Comparison of ENCODE assay signal across 23 cellular contexts in the genomic region with DNA sequence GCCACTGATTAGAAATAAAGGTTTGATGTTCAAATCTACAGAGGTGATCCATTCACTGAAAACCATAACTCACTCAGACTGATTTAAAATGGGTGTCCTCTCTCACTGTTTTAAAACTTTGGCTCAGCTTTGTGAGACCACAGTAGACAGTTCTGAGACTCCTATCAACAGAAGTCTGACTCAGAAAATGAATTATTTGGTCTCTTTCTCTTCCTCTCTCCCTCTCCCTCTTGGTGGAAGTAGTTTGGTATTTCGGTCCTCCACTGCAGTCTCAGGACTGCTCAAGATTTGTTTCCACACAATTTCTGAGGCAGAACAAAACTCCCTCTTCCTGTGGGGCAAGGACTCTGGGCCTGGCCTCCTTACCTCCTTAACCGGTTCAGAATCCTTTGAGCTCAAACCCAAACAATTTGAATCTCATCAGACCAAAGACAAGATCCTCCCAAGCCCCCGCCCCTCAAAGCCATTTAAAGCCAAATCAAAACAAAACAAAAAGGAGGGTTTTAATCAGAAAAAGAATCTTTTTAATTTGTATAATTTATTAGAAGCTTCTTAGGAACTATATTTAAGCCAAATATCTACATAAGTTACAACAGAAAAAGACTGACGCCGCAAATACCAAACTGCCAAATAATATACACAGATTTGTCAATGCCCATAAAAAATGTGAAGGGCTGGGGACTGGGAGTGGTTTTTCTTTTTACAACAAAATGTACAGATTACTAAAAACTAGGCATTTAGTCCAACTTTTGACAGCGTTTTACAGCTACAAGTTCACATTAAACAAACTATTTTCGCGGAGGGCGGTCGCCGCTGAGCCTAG. TPM values are rescaled to one million over a fixed set of nuclear protein-coding genes. Genes with fewer than 3 reads are reported as not detected.
DNase-seq lines count a peak whose midpoint lies in the region; ATAC-seq and TF ChIP-seq lines count a peak whose summit lies in the region.
"Had no signal": no experiment of that assay in that cellular context is flagged by ENCODE, and none has a peak within 500 bp of the region (broad histone marks: within the 10 kb centered on the region; RNA-seq: fewer than 3 reads in every experiment).

No MANE protein-coding gene starts in this region.

- no peaks in the 10 kb centered on the region for H3K9me2 ChIP-seq in Loucy (replicated peaks; ENCODE audit: low read depth, low read length)

- H3K27me3 Mint-ChIP-seq in stimulated activated naive CD8-positive, alpha-beta T cell treated with anti-CD3 and anti-CD28 coated beads, Interleukin-15, amount 100 ng/mL, for 72 hours: peaks cover 96% of the 10 kb centered on the region
- peaks cover 79% of the 10 kb centered on the region for H3K27me3 Mint-ChIP-seq in neural progenitor cell (ENCODE audit: insufficient read depth, low read depth)

- no peak overlapping the region for H3K4me3 ChIP-seq in Loucy (ENCODE audit: low read length, poor library complexity, severe bottlenecking)
- no peak overlapping the region for H3K4me3 ChIP-seq in neural progenitor cell
- H3K4me3 ChIP-seq: ascending aorta, pancreas, right lobe of liver, testis had no signal

- no peak overlapping the region for H3K27ac ChIP-seq in neural progenitor cell
- H3K27ac ChIP-seq: ascending aorta, pancreas, right lobe of liver, testis had no signal

- H3K9ac ChIP-seq in Loucy (ENCODE audit: low read depth, low read length, poor library complexity, severe bottlenecking) (no peak overlapping the region), neural progenitor cell (no peak overlapping the region)

- peak; percentile 18 for ATAC-seq in stimulated activated naive CD8-positive, alpha-beta T cell treated with anti-CD3 and anti-CD28 coated beads, Interleukin-15, amount 100 ng/mL, for 72 hours
- ATAC-seq in stimulated activated naive CD8-positive, alpha-beta T cell treated with anti-CD3 and anti-CD28 coated beads, Interleukin-15, Interleukin-2, amounts not matched to agents 100 U/mL and 50 U/mL, for 24 hours: no peak
- ATAC-seq: naive thymus-derived CD8-positive, alpha-beta T cell; pancreas; right lobe of liver had no signal

- H3K27me3 ChIP-seq in Loucy (ENCODE audit: insufficient read depth, low read length, poor library complexity, severe bottlenecking) (no peaks in the 10 kb centered on the region), neural progenitor cell (peaks cover 100% of the 10 kb centered on the region)

- DNase-seq in stimulated activated naive CD8-positive, alpha-beta T cell treated with anti-CD3 and anti-CD28 coated beads, Interleukin-15, amount 100 ng/mL, for 72 hours: no peak
- DNase-seq in stimulated activated naive CD8-positive, alpha-beta T cell treated with anti-CD3 and anti-CD28 coated beads, Interleukin-15, Interleukin-2, amounts not matched to agents 100 U/mL and 50 U/mL, for 24 hours: no peak
- peak; percentile 15 for DNase-seq in left kidney (ENCODE audit: low read depth, low spot score)
- no peak for DNase-seq in neural progenitor cell (ENCODE audit: low spot score)
- no peak for DNase-seq in nucleus accumbens (lab: John Stamatoyannopoulos, UW)
- DNase-seq in stimulated activated CD4-positive, alpha-beta T cell treated with anti-CD3 and anti-CD28 coated beads, Interleukin-1b, Interleukin-23, amount 100 ng/mL, for 48 hours: no peak
- DNase-seq: activated CD4-positive, alpha-beta memory T cell treated with anti-CD3 and anti-CD28 coated beads for 36 hours; activated CD4-positive, CD25-positive, alpha-beta regulatory T cell; activated naive CD4-positive, alpha-beta T cell treated with anti-CD3 and anti-CD28 coated beads, Interleukin-2, amount 50 U/mL, for 16 hours; HFFc6; IMR-90; naive thymus-derived CD8-positive, alpha-beta T cell; NCI-H1694; NCI-H446 treated with DMSO at 0.1 percent for 48 hours; pancreas; right lobe of liver; RPMI8226; T1000; testis had no signal

- no peak for TF ChIP-seq CTCF in Loucy (conservative IDR thresholded peaks at IDR 0.05; ENCODE audit: low read length)
- TF ChIP-seq CTCF in neural progenitor cell (IDR thresholded peaks at IDR 0.05): no peak

- H3K27ac Mint-ChIP-seq in stimulated activated naive CD8-positive, alpha-beta T cell treated with anti-CD3 and anti-CD28 coated beads, Interleukin-15, amount 100 ng/mL, for 72 hours: no peak overlapping the region
- no peak overlapping the region for H3K27ac Mint-ChIP-seq in neural progenitor cell
- H3K27ac Mint-ChIP-seq: activated CD4-positive, alpha-beta memory T cell treated with anti-CD3 and anti-CD28 coated beads for 36 hours; HFFc6; naive thymus-derived CD8-positive, alpha-beta T cell had no signal

- H3K36me3 ChIP-seq in Loucy (ENCODE audit: insufficient read depth, low read length) (no peaks in the 10 kb centered on the region), neural progenitor cell (no peaks in the 10 kb centered on the region)
- H3K36me3 ChIP-seq: ascending aorta, pancreas, right lobe of liver had no signal

- no peak overlapping the region for H3K4me3 Mint-ChIP-seq in stimulated activated naive CD8-positive, alpha-beta T cell treated with anti-CD3 and anti-CD28 coated beads, Interleukin-15, amount 100 ng/mL, for 72 hours
- no peak overlapping the region for H3K4me3 Mint-ChIP-seq in neural progenitor cell
- H3K4me3 Mint-ChIP-seq: activated CD4-positive, alpha-beta memory T cell treated with anti-CD3 and anti-CD28 coated beads for 36 hours; HFFc6 had no signal

- H3K9me3 Mint-ChIP-seq in stimulated activated naive CD8-positive, alpha-beta T cell treated with anti-CD3 and anti-CD28 coated beads, Interleukin-15, amount 100 ng/mL, for 72 hours: no peaks in the 10 kb centered on the region
- peaks cover 4% of the 10 kb centered on the region for H3K9me3 Mint-ChIP-seq in neural progenitor cell
- H3K9me3 Mint-ChIP-seq: activated CD4-positive, alpha-beta memory T cell treated with anti-CD3 and anti-CD28 coated beads for 36 hours; HFFc6 had no signal

- peaks cover 36% of the 10 kb centered on the region for H3K4me1 Mint-ChIP-seq in stimulated activated naive CD8-positive, alpha-beta T cell treated with anti-CD3 and anti-CD28 coated beads, Interleukin-15, amount 100 ng/mL, for 72 hours
- peaks cover 7% of the 10 kb centered on the region for H3K4me1 Mint-ChIP-seq in neural progenitor cell

- H3K4me2 ChIP-seq in Loucy (ENCODE audit: low read depth, low read length, poor library complexity, severe bottlenecking): no peak overlapping the region
- no peak overlapping the region for H3K4me2 ChIP-seq in neural progenitor cell

- no peaks in the 10 kb centered on the region for H4K20me1 ChIP-seq in Loucy (ENCODE audit: insufficient read depth, low read length, poor library complexity, severe bottlenecking)
- H4K20me1 ChIP-seq in neural progenitor cell (ENCODE audit: low read depth): peaks cover 98% of the 10 kb centered on the region

- H3K79me2 ChIP-seq in Loucy (ENCODE audit: insufficient read depth, low read length) (no peaks in the 10 kb centered on the region), neural progenitor cell (ENCODE audit: low read depth) (no peaks in the 10 kb centered on the region)

- H2AFZ ChIP-seq in Loucy (ENCODE audit: low read length): 0 out of 2 replicates have a peak overlapping the region, but pooled peaks have one; percentile 51
- no peak overlapping the region for H2AFZ ChIP-seq in neural progenitor cell (replicated peaks)

- H3K9me3 ChIP-seq in Loucy (ENCODE audit: insufficient read depth, low read depth, low read length) (no peaks in the 10 kb centered on the region), neural progenitor cell (ENCODE audit: low read depth) (no peaks in the 10 kb centered on the region)
- H3K9me3 ChIP-seq: ascending aorta, pancreas, right lobe of liver, testis had no signal

- no peaks in the 10 kb centered on the region for H3K36me3 Mint-ChIP-seq in neural progenitor cell
- H3K36me3 Mint-ChIP-seq: activated CD4-positive, alpha-beta memory T cell treated with anti-CD3 and anti-CD28 coated beads for 36 hours; naive thymus-derived CD8-positive, alpha-beta T cell had no signal

- H3F3A ChIP-seq in Loucy (ENCODE audit: low read depth): no peaks in the 10 kb centered on the region
- peaks cover 42% of the 10 kb centered on the region for H3F3A ChIP-seq in neural progenitor cell (ENCODE audit: low read depth)

- H3K4me1 ChIP-seq in Loucy (ENCODE audit: insufficient read depth, low read length, poor library complexity, severe bottlenecking) (no peaks in the 10 kb centered on the region), neural progenitor cell (peaks cover 23% of the 10 kb centered on the region)

RNA-seq across cellular contexts. Expression of a gene that starts 3.9 kb away (rescaled TPM):
- total RNA-seq in neural progenitor cell (ENCODE audit: low replicate concordance): not detected in 2 replicates
- total RNA-seq: activated CD4-positive, alpha-beta memory T cell treated with anti-CD3 and anti-CD28 coated beads for 36 hours; ascending aorta; HFFc6; IMR-90; kidney; mesenteric fat pad; naive thymus-derived CD8-positive, alpha-beta T cell; right lobe of liver had no signal
